Comparison of ENCODE assay signal across 8 cellular contexts in the genomic region with DNA sequence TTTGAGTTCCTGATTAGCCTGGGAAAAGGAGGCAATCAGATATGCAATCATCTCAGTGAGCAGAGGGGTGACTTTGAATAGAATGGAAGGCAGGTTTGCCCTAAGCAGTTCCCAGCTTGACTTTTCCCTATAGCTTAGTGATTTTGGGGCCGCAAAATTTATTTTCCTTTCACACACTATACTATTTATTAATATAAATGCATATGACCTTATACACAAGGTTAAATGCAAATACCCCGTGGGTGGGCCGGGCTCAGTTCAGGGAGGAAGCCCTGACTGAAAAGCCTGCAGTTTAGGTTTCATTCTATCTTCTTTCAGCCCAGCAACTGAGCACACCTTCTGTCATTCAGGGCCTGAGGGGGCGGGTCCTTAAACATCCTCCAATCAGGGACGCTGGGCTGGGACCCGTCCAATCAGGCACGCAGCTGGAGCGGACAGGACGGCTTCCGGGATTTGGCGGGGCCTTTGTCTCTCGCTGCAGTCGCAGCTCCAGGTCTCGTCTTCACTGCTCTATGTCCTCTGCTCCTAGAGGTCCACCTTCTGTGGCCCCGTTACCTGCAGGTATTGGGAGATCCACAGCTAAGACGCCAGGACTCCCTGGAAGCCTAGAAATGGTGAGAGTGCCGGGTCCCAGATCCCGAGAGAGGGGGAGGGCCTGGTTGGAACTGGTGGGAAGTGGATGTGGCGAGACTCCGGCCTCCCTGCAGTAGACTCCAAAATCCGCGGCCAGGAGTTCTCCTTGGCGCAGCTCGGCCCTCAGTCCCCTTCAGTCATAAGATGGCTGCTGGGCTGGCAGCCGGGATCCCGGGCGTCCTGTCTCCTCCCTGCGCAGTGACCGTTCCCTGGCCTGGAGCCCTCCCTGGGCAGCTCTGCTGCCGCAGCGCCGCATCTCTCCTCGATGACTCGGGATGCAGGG. TPM values are rescaled to one million over a fixed set of nuclear protein-coding genes. Genes with fewer than 3 reads are reported as not detected.
A peak's percentile ranks its signal among the peaks of the same experiment; 100 is the strongest.
DNase-seq lines count a peak whose midpoint lies in the region; ATAC-seq and TF ChIP-seq lines count a peak whose summit lies in the region.

ZNF273 (plus strand) TSS at position 468 of the 916 bp plus-strand sequence; CDS start at position 513, 45 bp downstream.

- TF ChIP-seq POLR2A in GM19193 (IDR thresholded peaks at IDR 0.05; ENCODE audit: extremely low read depth, insufficient read depth, insufficient read length): peak; percentile 73

- no peak for TF ChIP-seq CTCF in choroid plexus epithelial cell (conservative IDR thresholded peaks at IDR 0.05; ENCODE audit: low read depth, low read length)

- peak; percentile 89 to 94 for DNase-seq in AML-193 (lab: John Stamatoyannopoulos, UW)
- DNase-seq in NCI-H460 (ENCODE audit: extremely low read depth, low read depth): peak; percentile 84
- peak; percentile 82 for DNase-seq in activated CD4-positive, alpha-beta T cell treated with anti-CD3 and anti-CD28 coated beads for 1 hour
- DNase-seq in choroid plexus epithelial cell (ENCODE audit: low read depth): peak; percentile 92
- peak; percentile 90 for DNase-seq in kidney tubule cell (ENCODE audit: low spot score)
- peak; percentile 72 to 88 (median 80) for DNase-seq in stimulated activated CD4-positive, alpha-beta T cell treated with anti-CD3 and anti-CD28 coated beads, Interleukin-1b, Interleukin-23, amount 100 ng/mL, for 24 hours (ENCODE audit: low read depth in 4 of 4, low spot score in 1 of 4)

- ATAC-seq in HG03432 (IDR thresholded peaks at IDR 0.05; ENCODE audit: unreplicated experiment): peak; percentile 99

- peak within 1 kb of the TSS; percentile 86 for H3K4me3 ChIP-seq in choroid plexus epithelial cell (ENCODE audit: low read depth, low read length)

RNA-seq across cellular contexts. Expression of gene ZNF273, which starts in this region (rescaled TPM):
- 8.2 and 8.7 TPM in 2 replicates for total RNA-seq in NCI-H460 (2014; rRNA removed; shearing (Covaris generic))
- polyA plus RNA-seq in NCI-H460 (2014; cell fraction: nucleus; rRNA removed): 11.4 and 12.5 TPM in 2 replicates

Comparison
In these comparisons a context has a peak if more than half of its experiments do, and no peak if none do; other contexts are left out.
1. Peak in every context shown above with its lines: DNase-seq, ATAC-seq and H3K4me3 ChIP-seq.